1 cellular context compared by ENCODE assay signal in the genomic region with DNA sequence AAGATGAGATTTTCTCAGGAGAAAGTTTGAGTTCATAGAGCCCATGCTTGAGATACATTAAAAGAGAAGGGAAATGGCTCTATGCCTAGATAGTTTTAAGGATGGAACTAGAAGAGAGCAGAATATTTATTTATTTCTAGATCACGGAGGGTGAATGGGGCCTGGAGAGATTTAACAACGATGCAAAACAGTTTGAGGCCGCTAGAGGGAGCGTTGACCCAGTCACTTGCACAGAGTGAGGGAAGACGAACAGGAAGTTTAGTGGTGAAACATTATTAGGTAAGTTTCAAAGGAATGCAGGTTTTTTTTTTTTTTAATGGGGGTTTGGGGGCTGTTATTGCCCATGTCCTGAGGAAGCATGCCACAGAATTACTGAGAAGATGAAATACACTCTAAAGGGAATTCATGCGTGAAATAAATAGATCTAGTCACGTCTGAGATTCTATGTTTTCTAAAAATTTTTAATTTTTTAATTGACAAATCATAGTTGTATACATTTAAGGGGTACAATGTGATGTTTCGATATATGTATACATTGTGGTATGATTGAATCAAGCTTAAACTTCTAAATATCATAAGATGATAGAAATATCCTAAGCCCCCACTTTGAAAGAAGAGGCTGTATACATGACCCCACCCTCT.
A peak's percentile ranks its signal among the peaks of the same experiment; 100 is the strongest.
TF ChIP-seq lines count a peak whose summit lies in the region.

No MANE protein-coding gene starts in this region.

TF ChIP-seq in HEK293, 187 proteins besides CTCF, POLR2A, EP300 and RAD21 (continued from another document):
- TF ChIP-seq, protein P1, sequence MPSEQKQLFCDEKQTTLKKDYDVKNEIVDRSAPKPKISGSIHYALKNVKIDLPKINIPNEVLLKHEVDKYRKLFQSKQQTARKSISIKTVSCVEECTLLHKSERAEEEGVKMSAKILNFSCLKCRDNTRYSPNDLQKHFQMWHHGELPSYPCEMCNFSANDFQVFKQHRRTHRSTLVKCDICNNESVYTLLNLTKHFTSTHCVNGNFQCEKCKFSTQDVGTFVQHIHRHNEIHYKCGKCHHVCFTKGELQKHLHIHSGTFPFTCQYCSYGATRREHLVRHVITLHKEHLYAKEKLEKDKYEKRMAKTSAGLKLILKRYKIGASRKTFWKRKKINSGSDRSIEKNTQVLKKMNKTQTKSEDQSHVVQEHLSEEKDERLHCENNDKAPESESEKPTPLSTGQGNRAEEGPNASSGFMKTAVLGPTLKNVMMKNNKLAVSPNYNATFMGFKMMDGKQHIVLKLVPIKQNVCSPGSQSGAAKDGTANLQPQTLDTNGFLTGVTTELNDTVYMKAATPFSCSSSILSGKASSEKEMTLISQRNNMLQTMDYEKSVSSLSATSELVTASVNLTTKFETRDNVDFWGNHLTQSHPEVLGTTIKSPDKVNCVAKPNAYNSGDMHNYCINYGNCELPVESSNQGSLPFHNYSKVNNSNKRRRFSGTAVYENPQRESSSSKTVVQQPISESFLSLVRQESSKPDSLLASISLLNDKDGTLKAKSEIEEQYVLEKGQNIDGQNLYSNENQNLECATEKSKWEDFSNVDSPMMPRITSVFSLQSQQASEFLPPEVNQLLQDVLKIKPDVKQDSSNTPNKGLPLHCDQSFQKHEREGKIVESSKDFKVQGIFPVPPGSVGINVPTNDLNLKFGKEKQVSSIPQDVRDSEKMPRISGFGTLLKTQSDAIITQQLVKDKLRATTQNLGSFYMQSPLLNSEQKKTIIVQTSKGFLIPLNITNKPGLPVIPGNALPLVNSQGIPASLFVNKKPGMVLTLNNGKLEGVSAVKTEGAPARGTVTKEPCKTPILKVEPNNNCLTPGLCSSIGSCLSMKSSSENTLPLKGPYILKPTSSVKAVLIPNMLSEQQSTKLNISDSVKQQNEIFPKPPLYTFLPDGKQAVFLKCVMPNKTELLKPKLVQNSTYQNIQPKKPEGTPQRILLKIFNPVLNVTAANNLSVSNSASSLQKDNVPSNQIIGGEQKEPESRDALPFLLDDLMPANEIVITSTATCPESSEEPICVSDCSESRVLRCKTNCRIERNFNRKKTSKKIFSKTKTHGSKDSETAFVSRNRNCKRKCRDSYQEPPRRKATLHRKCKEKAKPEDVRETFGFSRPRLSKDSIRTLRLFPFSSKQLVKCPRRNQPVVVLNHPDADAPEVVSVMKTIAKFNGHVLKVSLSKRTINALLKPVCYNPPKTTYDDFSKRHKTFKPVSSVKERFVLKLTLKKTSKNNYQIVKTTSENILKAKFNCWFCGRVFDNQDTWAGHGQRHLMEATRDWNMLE (tag by site-specific recombination; conservative IDR thresholded peaks at IDR 0.05; ENCODE audit: low read depth): 0 out of 2 replicates have a peak, but pooled peaks have one; percentile 39
- TF ChIP-seq ZNF10 (tag by site-specific recombination; IDR thresholded peaks at IDR 0.05) (no peak), ZNF629 (tag by site-specific recombination; IDR thresholded peaks at IDR 0.05) (peak; percentile 70), ZNF654 (tag by site-specific recombination; IDR thresholded peaks at IDR 0.05; ENCODE audit: low read depth) (peak; percentile 86), ZNF768 (tag by site-specific recombination; IDR thresholded peaks at IDR 0.05) (no peak), SALL2 (tag by site-specific recombination; IDR thresholded peaks at IDR 0.05; ENCODE audit: borderline replicate concordance) (no peak), ZBTB1 (tag by site-specific recombination; IDR thresholded peaks at IDR 0.05) (no peak), ZFP37 (tag by site-specific recombination; IDR thresholded peaks at IDR 0.05) (no peak), KLF10 (tag by site-specific recombination; IDR thresholded peaks at IDR 0.05) (no peak), PRDM1 (tag by site-specific recombination; IDR thresholded peaks at IDR 0.05) (peak; percentile 89), ZNF24 (tag by site-specific recombination; IDR thresholded peaks at IDR 0.05) (no peak), ZNF473 (tag by site-specific recombination; IDR thresholded peaks at IDR 0.05) (no peak), ZNF133 (tag by site-specific recombination; IDR thresholded peaks at IDR 0.05) (no peak), ZNF624 (tag by site-specific recombination; IDR thresholded peaks at IDR 0.05) (no peak), SP2 (tag by site-specific recombination; IDR thresholded peaks at IDR 0.05) (no peak), ZNF558 (tag by site-specific recombination; IDR thresholded peaks at IDR 0.05) (no peak), KLF8 (tag by site-specific recombination; IDR thresholded peaks at IDR 0.05) (peak; percentile 32; the same call in 1 of the 2 replicates), ZNF366 (tag by site-specific recombination; conservative IDR thresholded peaks at IDR 0.05) (peak; percentile 80; the same call in 1 of the 2 replicates)
- TF ChIP-seq, protein P2, sequence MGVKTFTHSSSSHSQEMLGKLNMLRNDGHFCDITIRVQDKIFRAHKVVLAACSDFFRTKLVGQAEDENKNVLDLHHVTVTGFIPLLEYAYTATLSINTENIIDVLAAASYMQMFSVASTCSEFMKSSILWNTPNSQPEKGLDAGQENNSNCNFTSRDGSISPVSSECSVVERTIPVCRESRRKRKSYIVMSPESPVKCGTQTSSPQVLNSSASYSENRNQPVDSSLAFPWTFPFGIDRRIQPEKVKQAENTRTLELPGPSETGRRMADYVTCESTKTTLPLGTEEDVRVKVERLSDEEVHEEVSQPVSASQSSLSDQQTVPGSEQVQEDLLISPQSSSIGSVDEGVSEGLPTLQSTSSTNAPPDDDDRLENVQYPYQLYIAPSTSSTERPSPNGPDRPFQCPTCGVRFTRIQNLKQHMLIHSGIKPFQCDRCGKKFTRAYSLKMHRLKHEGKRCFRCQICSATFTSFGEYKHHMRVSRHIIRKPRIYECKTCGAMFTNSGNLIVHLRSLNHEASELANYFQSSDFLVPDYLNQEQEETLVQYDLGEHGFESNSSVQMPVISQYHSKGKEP (tag by site-specific recombination; IDR thresholded peaks at IDR 0.05): no peak
- TF ChIP-seq, protein P3, sequence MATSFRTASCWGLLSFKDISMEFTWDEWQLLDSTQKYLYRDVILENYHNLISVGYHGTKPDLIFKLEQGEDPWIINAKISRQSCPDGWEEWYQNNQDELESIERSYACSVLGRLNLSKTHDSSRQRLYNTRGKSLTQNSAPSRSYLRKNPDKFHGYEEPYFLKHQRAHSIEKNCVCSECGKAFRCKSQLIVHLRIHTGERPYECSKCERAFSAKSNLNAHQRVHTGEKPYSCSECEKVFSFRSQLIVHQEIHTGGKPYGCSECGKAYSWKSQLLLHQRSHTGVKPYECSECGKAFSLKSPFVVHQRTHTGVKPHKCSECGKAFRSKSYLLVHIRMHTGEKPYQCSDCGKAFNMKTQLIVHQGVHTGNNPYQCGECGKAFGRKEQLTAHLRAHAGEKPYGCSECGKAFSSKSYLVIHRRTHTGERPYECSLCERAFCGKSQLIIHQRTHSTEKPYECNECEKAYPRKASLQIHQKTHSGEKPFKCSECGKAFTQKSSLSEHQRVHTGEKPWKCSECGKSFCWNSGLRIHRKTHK (tag by site-specific recombination; IDR thresholded peaks at IDR 0.05): no peak
- TF ChIP-seq, protein P4, sequence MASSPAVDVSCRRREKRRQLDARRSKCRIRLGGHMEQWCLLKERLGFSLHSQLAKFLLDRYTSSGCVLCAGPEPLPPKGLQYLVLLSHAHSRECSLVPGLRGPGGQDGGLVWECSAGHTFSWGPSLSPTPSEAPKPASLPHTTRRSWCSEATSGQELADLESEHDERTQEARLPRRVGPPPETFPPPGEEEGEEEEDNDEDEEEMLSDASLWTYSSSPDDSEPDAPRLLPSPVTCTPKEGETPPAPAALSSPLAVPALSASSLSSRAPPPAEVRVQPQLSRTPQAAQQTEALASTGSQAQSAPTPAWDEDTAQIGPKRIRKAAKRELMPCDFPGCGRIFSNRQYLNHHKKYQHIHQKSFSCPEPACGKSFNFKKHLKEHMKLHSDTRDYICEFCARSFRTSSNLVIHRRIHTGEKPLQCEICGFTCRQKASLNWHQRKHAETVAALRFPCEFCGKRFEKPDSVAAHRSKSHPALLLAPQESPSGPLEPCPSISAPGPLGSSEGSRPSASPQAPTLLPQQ (tag by site-specific recombination; IDR thresholded peaks at IDR 0.05): 0 out of 2 replicates have a peak, but pooled peaks have one; percentile 43
- TF ChIP-seq, protein P5, sequence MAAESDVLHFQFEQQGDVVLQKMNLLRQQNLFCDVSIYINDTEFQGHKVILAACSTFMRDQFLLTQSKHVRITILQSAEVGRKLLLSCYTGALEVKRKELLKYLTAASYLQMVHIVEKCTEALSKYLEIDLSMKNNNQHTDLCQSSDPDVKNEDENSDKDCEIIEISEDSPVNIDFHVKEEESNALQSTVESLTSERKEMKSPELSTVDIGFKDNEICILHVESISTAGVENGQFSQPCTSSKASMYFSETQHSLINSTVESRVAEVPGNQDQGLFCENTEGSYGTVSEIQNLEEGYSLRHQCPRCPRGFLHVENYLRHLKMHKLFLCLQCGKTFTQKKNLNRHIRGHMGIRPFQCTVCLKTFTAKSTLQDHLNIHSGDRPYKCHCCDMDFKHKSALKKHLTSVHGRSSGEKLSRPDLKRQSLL (tag by site-specific recombination; IDR thresholded peaks at IDR 0.05): peak; percentile 40; the same call in 1 of the 2 replicates
- TF ChIP-seq, protein P6, sequence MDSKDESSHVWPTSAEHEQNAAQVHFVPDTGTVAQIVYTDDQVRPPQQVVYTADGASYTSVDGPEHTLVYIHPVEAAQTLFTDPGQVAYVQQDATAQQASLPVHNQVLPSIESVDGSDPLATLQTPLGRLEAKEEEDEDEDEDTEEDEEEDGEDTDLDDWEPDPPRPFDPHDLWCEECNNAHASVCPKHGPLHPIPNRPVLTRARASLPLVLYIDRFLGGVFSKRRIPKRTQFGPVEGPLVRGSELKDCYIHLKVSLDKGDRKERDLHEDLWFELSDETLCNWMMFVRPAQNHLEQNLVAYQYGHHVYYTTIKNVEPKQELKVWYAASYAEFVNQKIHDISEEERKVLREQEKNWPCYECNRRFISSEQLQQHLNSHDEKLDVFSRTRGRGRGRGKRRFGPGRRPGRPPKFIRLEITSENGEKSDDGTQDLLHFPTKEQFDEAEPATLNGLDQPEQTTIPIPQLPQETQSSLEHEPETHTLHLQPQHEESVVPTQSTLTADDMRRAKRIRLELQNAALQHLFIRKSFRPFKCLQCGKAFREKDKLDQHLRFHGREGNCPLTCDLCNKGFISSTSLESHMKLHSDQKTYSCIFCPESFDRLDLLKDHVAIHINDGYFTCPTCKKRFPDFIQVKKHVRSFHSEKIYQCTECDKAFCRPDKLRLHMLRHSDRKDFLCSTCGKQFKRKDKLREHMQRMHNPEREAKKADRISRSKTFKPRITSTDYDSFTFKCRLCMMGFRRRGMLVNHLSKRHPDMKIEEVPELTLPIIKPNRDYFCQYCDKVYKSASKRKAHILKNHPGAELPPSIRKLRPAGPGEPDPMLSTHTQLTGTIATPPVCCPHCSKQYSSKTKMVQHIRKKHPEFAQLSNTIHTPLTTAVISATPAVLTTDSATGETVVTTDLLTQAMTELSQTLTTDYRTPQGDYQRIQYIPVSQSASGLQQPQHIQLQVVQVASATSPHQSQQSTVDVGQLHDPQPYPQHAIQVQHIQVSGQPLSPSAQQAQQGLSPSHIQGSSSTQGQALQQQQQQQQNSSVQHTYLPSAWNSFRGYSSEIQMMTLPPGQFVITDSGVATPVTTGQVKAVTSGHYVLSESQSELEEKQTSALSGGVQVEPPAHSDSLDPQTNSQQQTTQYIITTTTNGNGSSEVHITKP (tag by site-specific recombination; IDR thresholded peaks at IDR 0.05): 0 out of 2 replicates have a peak, but pooled peaks have one; percentile 7
- TF ChIP-seq, protein P7, sequence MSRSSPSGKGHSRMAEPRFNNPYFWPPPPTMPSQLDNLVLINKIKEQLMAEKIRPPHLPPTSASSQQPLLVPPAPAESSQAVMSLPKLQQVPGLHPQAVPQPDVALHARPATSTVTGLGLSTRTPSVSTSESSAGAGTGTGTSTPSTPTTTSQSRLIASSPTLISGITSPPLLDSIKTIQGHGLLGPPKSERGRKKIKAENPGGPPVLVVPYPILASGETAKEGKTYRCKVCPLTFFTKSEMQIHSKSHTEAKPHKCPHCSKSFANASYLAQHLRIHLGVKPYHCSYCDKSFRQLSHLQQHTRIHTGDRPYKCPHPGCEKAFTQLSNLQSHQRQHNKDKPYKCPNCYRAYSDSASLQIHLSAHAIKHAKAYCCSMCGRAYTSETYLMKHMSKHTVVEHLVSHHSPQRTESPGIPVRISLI (tag by site-specific recombination; IDR thresholded peaks at IDR 0.05): peak; percentile 77
- TF ChIP-seq, protein P8, sequence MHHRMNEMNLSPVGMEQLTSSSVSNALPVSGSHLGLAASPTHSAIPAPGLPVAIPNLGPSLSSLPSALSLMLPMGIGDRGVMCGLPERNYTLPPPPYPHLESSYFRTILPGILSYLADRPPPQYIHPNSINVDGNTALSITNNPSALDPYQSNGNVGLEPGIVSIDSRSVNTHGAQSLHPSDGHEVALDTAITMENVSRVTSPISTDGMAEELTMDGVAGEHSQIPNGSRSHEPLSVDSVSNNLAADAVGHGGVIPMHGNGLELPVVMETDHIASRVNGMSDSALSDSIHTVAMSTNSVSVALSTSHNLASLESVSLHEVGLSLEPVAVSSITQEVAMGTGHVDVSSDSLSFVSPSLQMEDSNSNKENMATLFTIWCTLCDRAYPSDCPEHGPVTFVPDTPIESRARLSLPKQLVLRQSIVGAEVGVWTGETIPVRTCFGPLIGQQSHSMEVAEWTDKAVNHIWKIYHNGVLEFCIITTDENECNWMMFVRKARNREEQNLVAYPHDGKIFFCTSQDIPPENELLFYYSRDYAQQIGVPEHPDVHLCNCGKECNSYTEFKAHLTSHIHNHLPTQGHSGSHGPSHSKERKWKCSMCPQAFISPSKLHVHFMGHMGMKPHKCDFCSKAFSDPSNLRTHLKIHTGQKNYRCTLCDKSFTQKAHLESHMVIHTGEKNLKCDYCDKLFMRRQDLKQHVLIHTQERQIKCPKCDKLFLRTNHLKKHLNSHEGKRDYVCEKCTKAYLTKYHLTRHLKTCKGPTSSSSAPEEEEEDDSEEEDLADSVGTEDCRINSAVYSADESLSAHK (tag by site-specific recombination; IDR thresholded peaks at IDR 0.05): 0 out of 2 replicates have a peak, but pooled peaks have one; percentile 10
TF ChIP-seq in HEK293: peak in this region for 14.
